ENCODE assay signal across 9 cellular contexts in the genomic region with DNA sequence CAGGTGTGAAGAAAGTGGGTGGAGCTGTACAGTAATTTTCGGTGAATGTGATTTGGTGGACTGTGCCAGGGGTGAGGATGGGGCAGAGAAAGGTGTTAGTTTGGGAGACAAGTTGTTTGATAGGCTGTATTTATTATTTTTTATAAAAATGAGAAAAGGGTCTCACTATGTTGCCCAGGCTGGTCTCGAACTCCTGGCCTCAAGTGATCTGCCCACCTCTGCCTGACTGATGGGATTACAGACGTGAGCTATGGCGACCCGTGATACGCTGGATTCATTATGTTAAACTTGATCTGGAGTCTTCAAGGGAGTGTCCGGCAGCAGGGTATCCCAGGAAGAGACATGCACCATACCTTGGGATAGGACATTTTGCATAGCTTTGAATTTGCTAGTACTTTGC. TPM values are rescaled to one million over a fixed set of nuclear protein-coding genes. Genes with fewer than 3 reads are reported as not detected.
DNase-seq lines count a peak whose midpoint lies in the region; ATAC-seq and TF ChIP-seq lines count a peak whose summit lies in the region.
"Had no signal": no experiment of that assay in that cellular context is flagged by ENCODE, and none has a peak within 500 bp of the region (broad histone marks: within the 10 kb centered on the region; RNA-seq: fewer than 3 reads in every experiment).

No MANE protein-coding gene starts in this region.

- TSS peak; percentile 33 for BruUV-seq in PC-9 (replicated peaks; lab: Mats Ljungman, UMichigan)

- POLR2A ChIA-PET in PC-9 (lab: Charles Lee; ENCODE audit: unreplicated experiment): interaction anchor here (0.6 kb wide), 1 partner anchor 11 kb away, joined by 3 read pairs; no protein-coding TSS in a partner anchor

- 82 to 90% methylated on average over 7 of the region's 7 CpGs for WGBS in sigmoid colon, 2 donors

- peaks cover 9% of the 10 kb centered on the region for H4K20me1 ChIP-seq in PC-9 (ENCODE audit: insufficient read depth)
- no peaks in the 10 kb centered on the region for H4K20me1 ChIP-seq in fibroblast of lung (ENCODE audit: control insufficient read depth, extremely low read depth, insufficient read depth, low read length)

- no peak for TF ChIP-seq EP300 in sigmoid colon (IDR thresholded peaks at IDR 0.05)

- H3K79me2 ChIP-seq in PC-9 (ENCODE audit: low read depth): peaks cover 47% of the 10 kb centered on the region
- peaks cover 31% of the 10 kb centered on the region for H3K79me2 ChIP-seq in fibroblast of lung (ENCODE audit: control insufficient read depth, insufficient read depth, low read length)

- peaks cover 22% of the 10 kb centered on the region; the same call in 1 of the 2 replicates for H3F3A ChIP-seq in PC-9 (ENCODE audit: insufficient read depth, low read depth)

- no peak overlapping the region for H3K9ac ChIP-seq in fibroblast of lung (ENCODE audit: insufficient read depth, low read length)

- no peak overlapping the region for H2AFZ ChIP-seq in PC-9
- H2AFZ ChIP-seq in fibroblast of lung (ENCODE audit: low read length): no peak overlapping the region

- H3K4me1 ChIP-seq in PC-9 (replicated peaks; ENCODE audit: insufficient read depth): peaks cover 8% of the 10 kb centered on the region
- H3K4me1 ChIP-seq in fibroblast of lung (ENCODE audit: control insufficient read depth, extremely low read depth, insufficient read depth, low read length): peaks cover 8% of the 10 kb centered on the region
- peaks cover 0 to 49% (median 41%) of the 10 kb centered on the region in 4 donors for H3K4me1 ChIP-seq in sigmoid colon

- H3K4me2 ChIP-seq in PC-9: peak overlapping the region; percentile 85
- peak overlapping the region; percentile 81 for H3K4me2 ChIP-seq in fibroblast of lung (ENCODE audit: extremely low read depth, insufficient read depth, low read length)

- no peak for TF ChIP-seq POLR2A in sigmoid colon (IDR thresholded peaks at IDR 0.05)

- no peak for ATAC-seq in GM19455 (IDR thresholded peaks at IDR 0.05; ENCODE audit: unreplicated experiment)
- ATAC-seq in GM18519 (IDR thresholded peaks at IDR 0.05; ENCODE audit: low FRiP score, unreplicated experiment): no peak

- H3K27me3 ChIP-seq in GM06990 (replicated peaks; ENCODE audit: control insufficient read depth, insufficient read depth, low read length) (no peaks in the 10 kb centered on the region), PC-9 (ENCODE audit: insufficient read depth, low read depth) (no peaks in the 10 kb centered on the region), fibroblast of lung (ENCODE audit: control insufficient read depth, insufficient read depth, low read length) (no peaks in the 10 kb centered on the region), sigmoid colon (no peaks in the 10 kb centered on the region), H7 (ENCODE audit: control insufficient read depth, insufficient read depth, low read length) (no peaks in the 10 kb centered on the region)

- no peak for DNase-seq in GM06990 (ENCODE audit: extremely low read depth, insufficient read length)
- DNase-seq in PC-9: no peak
- no peak for DNase-seq in fibroblast of lung (ENCODE audit: low read depth in 2 of 2)
- DNase-seq in sigmoid colon: no peak
- DNase-seq in H7: no peak
- no peak for DNase-seq in NCI-H345 (lab: John Stamatoyannopoulos, UW)
- DNase-seq: SW 1271 had no signal

- TF ChIP-seq CTCF in GM06990 (IDR thresholded peaks at IDR 0.05; ENCODE audit: insufficient read depth, low read length, poor library complexity, severe bottlenecking) (no peak), PC-9 (conservative IDR thresholded peaks at IDR 0.05) (no peak), fibroblast of lung (conservative IDR thresholded peaks at IDR 0.05 in 1 of 2, IDR thresholded peaks at IDR 0.05 in 1 of 2; ENCODE audit: low read depth in 1 of 2, low read length in 2 of 2) (no peak), sigmoid colon (IDR thresholded peaks at IDR 0.05) (no peak)

- CTCF ChIA-PET in PC-9 (lab: Charles Lee): no interaction called here

- no peaks in the 10 kb centered on the region for H3K9me2 ChIP-seq in PC-9 (ENCODE audit: insufficient read depth)

- no peaks in the 10 kb centered on the region for H3K36me3 ChIP-seq in GM06990 (ENCODE audit: control insufficient read depth, insufficient read depth, low read length)
- no peaks in the 10 kb centered on the region for H3K36me3 ChIP-seq in PC-9 (ENCODE audit: low read depth)
- H3K36me3 ChIP-seq in fibroblast of lung (ENCODE audit: control insufficient read depth, insufficient read depth, low read length): no peaks in the 10 kb centered on the region
- no peaks in the 10 kb centered on the region for H3K36me3 ChIP-seq in sigmoid colon
- H3K36me3 ChIP-seq in H7 (replicated peaks; ENCODE audit: control insufficient read depth, insufficient read depth, low read length): no peaks in the 10 kb centered on the region

- no peaks in the 10 kb centered on the region for H3K9me3 ChIP-seq in PC-9 (ENCODE audit: insufficient read depth, low read depth)
- H3K9me3 ChIP-seq in fibroblast of lung (ENCODE audit: control insufficient read depth, insufficient read depth, low read depth, low read length): no peaks in the 10 kb centered on the region
- H3K9me3 ChIP-seq in sigmoid colon: no peaks in the 10 kb centered on the region

- no peak overlapping the region for H3K27ac ChIP-seq in PC-9
- no peak overlapping the region for H3K27ac ChIP-seq in fibroblast of lung (ENCODE audit: insufficient read depth, low read length)
- peak overlapping the region; percentile 99 to 100 (median 99) for H3K27ac ChIP-seq in sigmoid colon

- peak overlapping the region; percentile 68 for H3K4me3 ChIP-seq in GM06990 (replicated peaks; ENCODE audit: low read depth, low read length)
- peak overlapping the region; percentile 78 for H3K4me3 ChIP-seq in PC-9
- H3K4me3 ChIP-seq in fibroblast of lung (replicated peaks in 1 of 4; ENCODE audit: control extremely low read depth in 1 of 4, insufficient read depth in 1 of 4, low read depth in 3 of 4, low read length in 4 of 4): peak overlapping the region; percentile 52 to 85 (median 78)
- H3K4me3 ChIP-seq in sigmoid colon: peak overlapping the region; percentile 69 to 99 (median 88)
- H3K4me3 ChIP-seq in H7 (ENCODE audit: insufficient read depth, low read depth, low read length): no peak overlapping the region

- intact Hi-C loops in PC-9 (cut with micrococcal nuclease; ENCODE audit: unreplicated experiment): loop anchor here (5.0 to 10.0 kb wide), 4 partner anchors 190 to 563 kb away; a partner anchor contains a TSS
- intact Hi-C loops in sigmoid colon (cut with DNase I): loop anchor here (5.0 to 10.0 kb wide), 6 partner anchors 75 to 675 kb away; a partner anchor contains a TSS

RNA-seq across cellular contexts. Expression of a gene that starts 1.3 kb away (rescaled TPM):
- total RNA-seq in PC-9 (2021) (26.3 and 30.9 TPM in 2 replicates), fibroblast of lung (24.4 and 37.8 TPM in 2 replicates), sigmoid colon (10 to 100 TPM; 49.9 to 77.0 (median 64.2) TPM)
- polyA plus RNA-seq in fibroblast of lung (3.9 and 4.1 TPM in 2 replicates), sigmoid colon (1 to 10 TPM; 5.8 to 9.1 (median 7.8) TPM)
- 8.8 and 10.6 TPM in 2 replicates for polyA plus RNA-seq in fibroblast of lung (2012)
- 15.7 and 35.3 TPM in 2 replicates for polyA minus RNA-seq in fibroblast of lung (ENCODE audit: low replicate concordance)
- 5.2 and 11.2 TPM in 2 replicates for total RNA-seq in H7 (2014; rRNA removed; shearing (Covaris generic))

Comparison
In these comparisons a context has a peak if more than half of its experiments do, and no peak if none do; other contexts are left out.
1. H3K27ac ChIP-seq: peak in sigmoid colon (4 of 4); none in PC-9 (single experiment) and fibroblast of lung (single experiment).